ENCODE assay signal across 8 cellular contexts in the genomic region with DNA sequence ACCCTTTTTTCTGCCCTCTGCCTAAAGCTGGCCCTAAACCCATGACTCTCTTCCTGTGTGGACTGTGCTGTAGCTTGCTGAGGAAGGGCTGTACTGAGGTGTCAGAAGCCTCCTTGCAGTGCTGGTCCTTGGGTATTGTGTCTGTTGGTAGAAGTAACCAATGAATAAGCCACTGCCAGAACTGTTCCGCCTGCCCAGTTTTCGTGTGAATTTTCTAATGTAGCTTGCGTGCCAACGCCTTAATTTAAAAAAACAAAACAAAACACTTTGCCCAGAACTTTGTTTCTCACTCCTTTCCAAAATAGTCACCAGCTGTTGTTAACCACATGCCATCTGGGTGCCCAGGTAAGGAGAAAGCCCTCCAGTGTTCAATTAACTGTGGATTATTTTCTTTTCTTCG.
DNase-seq lines count a peak whose midpoint lies in the region; ATAC-seq and TF ChIP-seq lines count a peak whose summit lies in the region.

No MANE protein-coding gene starts in this region.

- peaks cover 47% of the 10 kb centered on the region for H3K36me3 Mint-ChIP-seq in activated CD8-positive, alpha-beta T cell treated with anti-CD3 and anti-CD28 coated beads for 36 hours (ENCODE audit: low read depth)

- WGBS in spleen, 5 donors, result 71 to 81% (median 74%) methylated on average over 5 of the region's 5 CpGs

- no peaks in the 10 kb centered on the region for H3K9me3 ChIP-seq in spleen

- ATAC-seq in HG03060 (IDR thresholded peaks at IDR 0.05; ENCODE audit: low read depth, unreplicated experiment), result peak; percentile 35
- ATAC-seq in activated CD8-positive, alpha-beta T cell treated with anti-CD3 and anti-CD28 coated beads for 36 hours, result peak; percentile 36

- POLR2A ChIA-PET in activated CD8-positive, alpha-beta T cell treated with anti-CD3 and anti-CD28 coated beads for 36 hours (lab: Charles Lee), result interaction anchor here (1.6 to 6.6 kb wide), 2 partner anchors 12 to 46 kb away, joined by 3 to 152 read pairs; no protein-coding TSS in a partner anchor

- H3K9me3 Mint-ChIP-seq in activated CD8-positive, alpha-beta T cell treated with anti-CD3 and anti-CD28 coated beads for 36 hours, result no peaks in the 10 kb centered on the region

- peak overlapping the region; percentile 81 for H3K4me3 Mint-ChIP-seq in activated CD8-positive, alpha-beta T cell treated with anti-CD3 and anti-CD28 coated beads for 36 hours

- TF ChIP-seq POLR2A in spleen (IDR thresholded peaks at IDR 0.05), result peak in 1 of 3 donors; percentile 35

- H3K27ac Mint-ChIP-seq in activated CD8-positive, alpha-beta T cell treated with anti-CD3 and anti-CD28 coated beads for 36 hours, result peak overlapping the region; percentile 97

- H3K4me1 Mint-ChIP-seq in activated CD8-positive, alpha-beta T cell treated with anti-CD3 and anti-CD28 coated beads for 36 hours (ENCODE audit: low read depth), result peaks cover 73% of the 10 kb centered on the region

- DNase-seq in activated CD8-positive, alpha-beta memory T cell treated with anti-CD3 and anti-CD28 coated beads, Interleukin-2, amount 50 U/mL, for 4 hours, result peak; percentile 34
- no peak for DNase-seq in activated CD8-positive, alpha-beta memory T cell treated with anti-CD3 and anti-CD28 coated beads for 24 hours
- DNase-seq in activated CD8-positive, alpha-beta T cell treated with anti-CD3 and anti-CD28 coated beads for 36 hours, result peak; percentile 55
- DNase-seq in spleen (no peak), RKO (ENCODE audit: low spot score) (no peak), SIG-M5 (lab: John Stamatoyannopoulos, UW) (no peak), HuH-7.5 (ENCODE audit: low spot score) (no peak)

- peaks cover 30 to 98% (median 65%) of the 10 kb centered on the region in 6 donors for H3K4me1 ChIP-seq in spleen

- peak overlapping the region; percentile 15 to 91 (median 75) for H3K27ac ChIP-seq in spleen

- CTCF ChIA-PET in activated CD8-positive, alpha-beta T cell treated with anti-CD3 and anti-CD28 coated beads for 36 hours (lab: Charles Lee), result interaction anchor here (0.9 to 4.5 kb wide), 3 partner anchors 11 to 397 kb away, joined by 3 to 31 read pairs (median 4); no protein-coding TSS in a partner anchor

- peaks cover 0 to 65% (median 39%) of the 10 kb centered on the region in 6 donors for H3K36me3 ChIP-seq in spleen

- H3K27me3 ChIP-seq in spleen (replicated peaks in 1 of 7), result no peaks in the 10 kb centered on the region

- H3K4me3 ChIP-seq in spleen, result peak overlapping the region in 4 of 8 donors; percentile 9 to 75 (median 48)

- H3K27me3 Mint-ChIP-seq in activated CD8-positive, alpha-beta T cell treated with anti-CD3 and anti-CD28 coated beads for 36 hours, result no peaks in the 10 kb centered on the region

- intact Hi-C loops in activated CD8-positive, alpha-beta T cell treated with anti-CD3 and anti-CD28 coated beads for 36 hours (cut with micrococcal nuclease), result loop anchor here (5.0 kb wide), 1 partner anchor 151 kb away; no protein-coding TSS in a partner anchor
- intact Hi-C loops in spleen (cut with DNase I; ENCODE audit: low total_unique reads), result no loop called here

- no peak for TF ChIP-seq CTCF in activated CD8-positive, alpha-beta T cell treated with anti-CD3 and anti-CD28 coated beads for 36 hours (IDR thresholded peaks at IDR 0.05)
- TF ChIP-seq CTCF in spleen (IDR thresholded peaks at IDR 0.05 in 8 of 11, conservative IDR thresholded peaks at IDR 0.05 in 3 of 11), result no peak

Comparison
In these comparisons a context has a peak if more than half of its experiments do, and no peak if none do; other contexts are left out.
1. DNase-seq: peak in activated CD8-positive, alpha-beta memory T cell treated with anti-CD3 and anti-CD28 coated beads, Interleukin-2, amount 50 U/mL, for 4 hours (single experiment) and activated CD8-positive, alpha-beta T cell treated with anti-CD3 and anti-CD28 coated beads for 36 hours (single experiment); none in activated CD8-positive, alpha-beta memory T cell treated with anti-CD3 and anti-CD28 coated beads for 24 hours (single experiment), spleen (single experiment), RKO (single experiment), SIG-M5 (single experiment) and HuH-7.5 (single experiment).